In genomic region chr5:142023836-142024235, GRCh38 we compare ENCODE assay signal across 3 cellular contexts.
TF ChIP-seq lines count a peak whose summit lies in the region.

No MANE protein-coding gene starts in this region.

TF ChIP-seq in SK-N-SH, 30 proteins besides CTCF, POLR2A, EP300 and RAD21:
- TF ChIP-seq RFX5 (IDR thresholded peaks at IDR 0.05; ENCODE audit: low read length) (no peak), SIN3A (IDR thresholded peaks at IDR 0.05; ENCODE audit: borderline replicate concordance, low read depth, low read length) (no peak), TAF1 (IDR thresholded peaks at IDR 0.05; ENCODE audit: borderline replicate concordance, low read depth, low read length) (no peak), MAX (IDR thresholded peaks at IDR 0.05; ENCODE audit: low read depth) (no peak), FOXM1 (IDR thresholded peaks at IDR 0.05; ENCODE audit: low read depth) (no peak)

TF ChIP-seq in SK-N-SH treated with all-trans-retinoic acid at 6 μM for 48 hours, 23 proteins besides CTCF, POLR2A, EP300 and RAD21:
- TF ChIP-seq RARB (CRISPR knock-in tag; IDR thresholded peaks at IDR 0.05), result no peak
- no peak for TF ChIP-seq ZC3H10 (CRISPR knock-in tag; IDR thresholded peaks at IDR 0.05)
- no peak for TF ChIP-seq ZNF70 (CRISPR knock-in tag; IDR thresholded peaks at IDR 0.05)
- TF ChIP-seq ESRRG (CRISPR knock-in tag; IDR thresholded peaks at IDR 0.05), result no peak
- TF ChIP-seq ZFP30 (CRISPR knock-in tag; IDR thresholded peaks at IDR 0.05), result no peak
- no peak for TF ChIP-seq ZFP3 (CRISPR knock-in tag; IDR thresholded peaks at IDR 0.05)
- TF ChIP-seq PATZ1 (CRISPR knock-in tag; IDR thresholded peaks at IDR 0.05; ENCODE audit: borderline replicate concordance), result no peak
- no peak for TF ChIP-seq CREB5 (CRISPR knock-in tag; IDR thresholded peaks at IDR 0.05; ENCODE audit: low read depth)
- TF ChIP-seq CSDC2 (CRISPR knock-in tag; IDR thresholded peaks at IDR 0.05), result no peak
- TF ChIP-seq OSR1 (CRISPR knock-in tag; IDR thresholded peaks at IDR 0.05), result no peak
- no peak for TF ChIP-seq ZNF565 (CRISPR knock-in tag; conservative IDR thresholded peaks at IDR 0.05; ENCODE audit: low read depth)
- no peak for TF ChIP-seq SNAI2 (CRISPR knock-in tag; IDR thresholded peaks at IDR 0.05)
- TF ChIP-seq POU6F1 (CRISPR knock-in tag; IDR thresholded peaks at IDR 0.05; ENCODE audit: borderline replicate concordance, low read depth), result no peak
- TF ChIP-seq GLIS3 (CRISPR knock-in tag; IDR thresholded peaks at IDR 0.05), result no peak
- TF ChIP-seq BACH2 (CRISPR knock-in tag; IDR thresholded peaks at IDR 0.05; ENCODE audit: borderline replicate concordance), result no peak

TF ChIP-seq in HCT116, 20 proteins besides CTCF, POLR2A, EP300 and RAD21:
- no peak for TF ChIP-seq ZFX (IDR thresholded peaks at IDR 0.05)
- no peak for TF ChIP-seq EGR1 (IDR thresholded peaks at IDR 0.05; ENCODE audit: low read depth)
- TF ChIP-seq MAX (IDR thresholded peaks at IDR 0.05), result no peak
- TF ChIP-seq JUND (IDR thresholded peaks at IDR 0.05), result no peak
- no peak for TF ChIP-seq POLR2AphosphoS5 (IDR thresholded peaks at IDR 0.05; ENCODE audit: low read depth, low read length)
- no peak for TF ChIP-seq ELF1 (IDR thresholded peaks at IDR 0.05; ENCODE audit: borderline replicate concordance, low read depth)
